ENCODE assay signal across 9 cellular contexts in the genomic region with DNA sequence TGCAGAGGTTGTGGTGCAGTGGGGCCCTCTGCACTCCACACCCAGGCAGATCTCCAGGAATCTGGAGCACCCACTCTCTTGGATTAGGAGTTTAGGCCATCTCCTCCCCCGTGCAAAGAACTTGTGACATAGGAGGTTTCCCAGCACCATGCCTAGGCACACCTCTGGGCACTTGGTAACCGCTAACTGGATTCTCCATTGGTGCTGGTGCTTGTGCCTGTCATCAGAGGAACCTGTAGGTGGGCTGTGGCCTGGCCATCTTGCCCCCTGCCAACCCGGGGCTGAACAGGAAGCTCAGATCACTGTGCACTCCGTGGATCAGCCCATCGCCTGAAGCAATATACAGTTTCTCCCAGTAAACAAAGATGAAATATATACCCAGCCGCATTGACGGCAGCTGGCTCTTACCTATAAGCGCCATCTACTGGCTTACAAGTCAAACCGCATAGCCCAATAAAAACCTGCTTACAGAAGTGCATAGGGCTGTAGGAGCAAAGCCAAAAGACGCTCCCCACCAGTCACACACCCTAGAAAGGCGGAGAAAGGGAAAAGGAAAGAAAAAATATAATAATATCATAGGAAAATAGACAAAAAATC. TPM values are rescaled to one million over a fixed set of nuclear protein-coding genes. Genes with fewer than 3 reads are reported as not detected.
DNase-seq lines count a peak whose midpoint lies in the region; TF ChIP-seq lines count a peak whose summit lies in the region.
"Had no signal": no experiment of that assay in that cellular context is flagged by ENCODE, and none has a peak within 500 bp of the region (broad histone marks: within the 10 kb centered on the region; RNA-seq: fewer than 3 reads in every experiment).

No MANE protein-coding gene starts in this region.

- H3K27me3 Mint-ChIP-seq in activated T-helper 1 cell treated with anti-CD3 and anti-CD28 coated beads, Interleukin-12 subunit alpha, Interleukin-12 subunit beta, Interleukin-2, Interleukin-4 antibody, amounts not matched to agents 30 ng/mL and 10 ng/mL and 1 ng/mL, durations not matched to agents 14 hours and 24 hours and 36 hours (ENCODE audit: insufficient read depth), result peaks cover 4% of the 10 kb centered on the region

- WGBS in GM23248 (ENCODE audit: low coverage in 1 of 2, low lambda C conversion rate in 2 of 2, missing lambda C conversion rate in 2 of 2), 2 experiments, result 58 to 64% methylated on average over 10 to 11 of the region's 11 CpGs

- H3F3A ChIP-seq in GM23248 (ENCODE audit: insufficient read depth), result no peaks in the 10 kb centered on the region

- H3K36me3 ChIP-seq in GM23248 (ENCODE audit: low read depth), result no peaks in the 10 kb centered on the region

- no peaks in the 10 kb centered on the region for H3K4me1 Mint-ChIP-seq in activated T-helper 1 cell treated with anti-CD3 and anti-CD28 coated beads, Interleukin-12 subunit alpha, Interleukin-12 subunit beta, Interleukin-2, Interleukin-4 antibody, amounts not matched to agents 30 ng/mL and 10 ng/mL and 1 ng/mL, durations not matched to agents 14 hours and 24 hours and 36 hours (ENCODE audit: low read depth)

- H3K4me2 ChIP-seq in GM23248 (ENCODE audit: unreplicated experiment), result no peak overlapping the region

- H3K4me3 ChIP-seq in GM23248, result no peak overlapping the region

- H3K9ac ChIP-seq in GM23248, result no peak overlapping the region

- H3K9me3 ChIP-seq in GM23248 (ENCODE audit: low read depth), result no peaks in the 10 kb centered on the region

- no peaks in the 10 kb centered on the region for H3K79me2 ChIP-seq in GM23248 (ENCODE audit: insufficient read depth)

- intact Hi-C loops in activated T-helper 1 cell treated with anti-CD3 and anti-CD28 coated beads, Interleukin-12 subunit alpha, Interleukin-12 subunit beta, Interleukin-2, Interleukin-4 antibody, amounts not matched to agents 30 ng/mL and 10 ng/mL and 1 ng/mL, durations not matched to agents 14 hours and 24 hours and 36 hours (cut with micrococcal nuclease), result loop anchor here (1.0 to 5.0 kb wide), 2 partner anchors 71 to 344 kb away; no protein-coding TSS in a partner anchor

- no peak overlapping the region for H3K4me3 Mint-ChIP-seq in activated T-helper 1 cell treated with anti-CD3 and anti-CD28 coated beads, Interleukin-12 subunit alpha, Interleukin-12 subunit beta, Interleukin-2, Interleukin-4 antibody, amounts not matched to agents 30 ng/mL and 10 ng/mL and 1 ng/mL, durations not matched to agents 14 hours and 24 hours and 36 hours

- peak in 5 of 6 experiments; percentile 2 to 46 (median 26) for DNase-seq in stimulated activated naive CD4-positive, alpha-beta T cell (lab: John Stamatoyannopoulos, UW)
- DNase-seq in stimulated activated naive CD4-positive, alpha-beta T cell treated with Interleukin-2 at 50 U/mL for 16 hours (lab: John Stamatoyannopoulos, UW), result no peak
- DNase-seq in GM23248 (peak; percentile 38), SK-MEL-5 (ENCODE audit: low read depth, low spot score) (peak; percentile 69), fibroblast of peridontal ligament (ENCODE audit: extremely low read depth) (peak; percentile 39), GF-D8 (lab: John Stamatoyannopoulos, UW) (no peak)
- no peak for DNase-seq in activated T-helper 1 cell treated with anti-CD3 and anti-CD28 coated beads, Interleukin-12 subunit alpha, Interleukin-12 subunit beta, Interleukin-2, Interleukin-4 antibody, amounts not matched to agents 30 ng/mL and 10 ng/mL and 1 ng/mL, durations not matched to agents 14 hours and 24 hours and 36 hours (ENCODE audit: low spot score)

- no peaks in the 10 kb centered on the region for H3K9me2 ChIP-seq in GM23248 (ENCODE audit: insufficient read depth)

- peaks cover 3% of the 10 kb centered on the region for H3K9me3 Mint-ChIP-seq in activated T-helper 1 cell treated with anti-CD3 and anti-CD28 coated beads, Interleukin-12 subunit alpha, Interleukin-12 subunit beta, Interleukin-2, Interleukin-4 antibody, amounts not matched to agents 30 ng/mL and 10 ng/mL and 1 ng/mL, durations not matched to agents 14 hours and 24 hours and 36 hours

- no peak overlapping the region for H3K27ac ChIP-seq in GM23248

- no peaks in the 10 kb centered on the region for H4K20me1 ChIP-seq in GM23248 (ENCODE audit: insufficient read depth)

- H3K27ac Mint-ChIP-seq in activated T-helper 1 cell treated with anti-CD3 and anti-CD28 coated beads, Interleukin-12 subunit alpha, Interleukin-12 subunit beta, Interleukin-2, Interleukin-4 antibody, amounts not matched to agents 30 ng/mL and 10 ng/mL and 1 ng/mL, durations not matched to agents 14 hours and 24 hours and 36 hours, result no peak overlapping the region

- H3K36me3 Mint-ChIP-seq in activated T-helper 1 cell treated with anti-CD3 and anti-CD28 coated beads, Interleukin-12 subunit alpha, Interleukin-12 subunit beta, Interleukin-2, Interleukin-4 antibody, amounts not matched to agents 30 ng/mL and 10 ng/mL and 1 ng/mL, durations not matched to agents 14 hours and 24 hours and 36 hours (ENCODE audit: low read depth), result no peaks in the 10 kb centered on the region

- no peaks in the 10 kb centered on the region for H3K4me1 ChIP-seq in GM23248 (ENCODE audit: insufficient read depth)

- no peaks in the 10 kb centered on the region for H3K27me3 ChIP-seq in GM23248 (replicated peaks; ENCODE audit: insufficient read depth)

- no peak overlapping the region for H2AFZ ChIP-seq in GM23248

- peak; percentile 58 for TF ChIP-seq CTCF in LNCAP (IDR thresholded peaks at IDR 0.05)

- in situ Hi-C loops in GM23248 (cut with MboI), result no loop called here
- in situ Hi-C loops in SK-MEL-5 (cut with HindIII; ENCODE audit: low pct_unique_long_range_greater_than_20kb, low sequenced_read_pairs), result no loop called here

RNA-seq across cellular contexts. Expression of gene TEX13B, which starts 19.1 kb away (rescaled TPM):
- not detected in 2 replicates for total RNA-seq in GM23248 (2014; rRNA removed; shearing (Covaris generic))
- not detected in 2 replicates for polyA plus RNA-seq in GM23248 (2016; fragmentation: Nextera tagmentation; extraction: Ambion mirVana)
- 0.24 TPM in 1 of 2 replicates, not detected in the other for total RNA-seq in SK-MEL-5 (2014; rRNA removed; shearing (Covaris generic))
- polyA plus RNA-seq in SK-MEL-5 (2015; cell fraction: cytosol; rRNA removed), result 0.16 TPM in 1 of 2 replicates, not detected in the other
- polyA plus RNA-seq in SK-MEL-5 (2015; cell fraction: nucleus; rRNA removed), result not detected in 2 replicates
- not detected in 2 replicates for total RNA-seq in activated T-helper 1 cell treated with anti-CD3 and anti-CD28 coated beads, Interleukin-12 subunit alpha, Interleukin-12 subunit beta, Interleukin-2, Interleukin-4 antibody, amounts not matched to agents 30 ng/mL and 10 ng/mL and 1 ng/mL, durations not matched to agents 14 hours and 24 hours and 36 hours
- total RNA-seq: urinary bladder had no signal
- polyA plus RNA-seq: urinary bladder had no signal

RNA-seq across cellular contexts. Expression of gene VSIG1, which starts 43.5 kb away (rescaled TPM):
- total RNA-seq in GM23248 (2014; rRNA removed; shearing (Covaris generic)), result not detected in 2 replicates
- polyA plus RNA-seq in GM23248 (2016; fragmentation: Nextera tagmentation; extraction: Ambion mirVana), result not detected in 2 replicates
- not detected in 2 replicates for total RNA-seq in SK-MEL-5 (2014; rRNA removed; shearing (Covaris generic))
- not detected in 2 replicates for polyA plus RNA-seq in SK-MEL-5 (2015; cell fraction: cytosol; rRNA removed)
- not detected in 2 replicates for polyA plus RNA-seq in SK-MEL-5 (2015; cell fraction: nucleus; rRNA removed)
- 0.73 TPM in 1 of 2 replicates, not detected in the other for total RNA-seq in activated T-helper 1 cell treated with anti-CD3 and anti-CD28 coated beads, Interleukin-12 subunit alpha, Interleukin-12 subunit beta, Interleukin-2, Interleukin-4 antibody, amounts not matched to agents 30 ng/mL and 10 ng/mL and 1 ng/mL, durations not matched to agents 14 hours and 24 hours and 36 hours

Comparison
In these comparisons a context has a peak if more than half of its experiments do, and no peak if none do; other contexts are left out.
1. DNase-seq: peak in stimulated activated naive CD4-positive, alpha-beta T cell (5 of 6), GM23248 (single experiment), SK-MEL-5 (single experiment) and fibroblast of peridontal ligament (single experiment); none in stimulated activated naive CD4-positive, alpha-beta T cell treated with Interleukin-2 at 50 U/mL for 16 hours (single experiment), GF-D8 (single experiment) and activated T-helper 1 cell treated with anti-CD3 and anti-CD28 coated beads, Interleukin-12 subunit alpha, Interleukin-12 subunit beta, Interleukin-2, Interleukin-4 antibody, amounts not matched to agents 30 ng/mL and 10 ng/mL and 1 ng/mL, durations not matched to agents 14 hours and 24 hours and 36 hours (single experiment).